In the genomic region with DNA sequence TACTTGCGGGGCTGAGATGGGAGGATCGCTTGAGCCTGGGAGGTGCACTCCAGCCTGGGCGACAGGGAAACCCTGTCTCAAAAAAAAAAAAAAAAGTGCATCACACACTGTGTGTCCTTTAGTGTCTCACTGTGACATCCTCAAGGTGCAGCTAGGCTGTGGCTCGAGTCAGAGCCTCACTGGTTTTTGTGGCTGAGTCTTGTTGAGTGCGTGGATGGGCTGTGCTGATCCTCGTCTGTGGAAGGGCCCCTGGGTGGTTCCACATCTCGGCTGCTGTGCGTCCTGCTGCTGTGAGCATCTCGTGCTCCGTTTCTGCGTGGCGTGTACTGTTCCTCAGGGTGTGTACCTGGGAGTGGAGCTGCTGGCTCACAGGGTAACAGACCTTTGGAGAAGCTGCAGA, we compare ENCODE assay signal across 3 cellular contexts.
TF ChIP-seq lines count a peak whose summit lies in the region.

No MANE protein-coding gene starts in this region.

TF ChIP-seq in SK-N-SH, 30 proteins besides CTCF, POLR2A, EP300 and RAD21:
- TF ChIP-seq EZH2phosphoT487 (IDR thresholded peaks at IDR 0.05; ENCODE audit: borderline replicate concordance, low read depth) = no peak
- no peak for TF ChIP-seq TEAD4 (IDR thresholded peaks at IDR 0.05; ENCODE audit: borderline replicate concordance, insufficient read depth)
- TF ChIP-seq POLR2AphosphoS5 (IDR thresholded peaks at IDR 0.05; ENCODE audit: low read depth, low read length) = no peak
- TF ChIP-seq RFX5 (IDR thresholded peaks at IDR 0.05; ENCODE audit: low read length) = no peak
- TF ChIP-seq TAF1 (IDR thresholded peaks at IDR 0.05; ENCODE audit: borderline replicate concordance, low read depth, low read length) = no peak
- no peak for TF ChIP-seq RCOR1 (IDR thresholded peaks at IDR 0.05; ENCODE audit: low read length)
- TF ChIP-seq, protein P1, sequence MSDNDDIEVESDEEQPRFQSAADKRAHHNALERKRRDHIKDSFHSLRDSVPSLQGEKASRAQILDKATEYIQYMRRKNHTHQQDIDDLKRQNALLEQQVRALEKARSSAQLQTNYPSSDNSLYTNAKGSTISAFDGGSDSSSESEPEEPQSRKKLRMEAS (IDR thresholded peaks at IDR 0.05; ENCODE audit: low read depth) = no peak

TF ChIP-seq in SK-N-SH treated with all-trans-retinoic acid at 6 μM for 48 hours, 23 proteins besides CTCF, POLR2A, EP300 and RAD21:
- TF ChIP-seq ZNF565 (CRISPR knock-in tag; conservative IDR thresholded peaks at IDR 0.05; ENCODE audit: low read depth) (no peak), OSR1 (CRISPR knock-in tag; IDR thresholded peaks at IDR 0.05) (no peak), ESRRG (CRISPR knock-in tag; IDR thresholded peaks at IDR 0.05) (no peak), TCF4 (CRISPR knock-in tag; IDR thresholded peaks at IDR 0.05; ENCODE audit: borderline replicate concordance) (no peak), ISL1 (CRISPR knock-in tag; IDR thresholded peaks at IDR 0.05) (no peak), RARB (CRISPR knock-in tag; IDR thresholded peaks at IDR 0.05) (no peak), BACH2 (CRISPR knock-in tag; IDR thresholded peaks at IDR 0.05; ENCODE audit: borderline replicate concordance) (no peak), ZNF8 (CRISPR knock-in tag; IDR thresholded peaks at IDR 0.05) (no peak), CSDC2 (CRISPR knock-in tag; IDR thresholded peaks at IDR 0.05) (no peak), ZC3H10 (CRISPR knock-in tag; IDR thresholded peaks at IDR 0.05) (no peak), SNAI2 (CRISPR knock-in tag; IDR thresholded peaks at IDR 0.05) (no peak), ZNF70 (CRISPR knock-in tag; IDR thresholded peaks at IDR 0.05) (no peak), ZFP30 (CRISPR knock-in tag; IDR thresholded peaks at IDR 0.05) (no peak)
- TF ChIP-seq, protein P2, sequence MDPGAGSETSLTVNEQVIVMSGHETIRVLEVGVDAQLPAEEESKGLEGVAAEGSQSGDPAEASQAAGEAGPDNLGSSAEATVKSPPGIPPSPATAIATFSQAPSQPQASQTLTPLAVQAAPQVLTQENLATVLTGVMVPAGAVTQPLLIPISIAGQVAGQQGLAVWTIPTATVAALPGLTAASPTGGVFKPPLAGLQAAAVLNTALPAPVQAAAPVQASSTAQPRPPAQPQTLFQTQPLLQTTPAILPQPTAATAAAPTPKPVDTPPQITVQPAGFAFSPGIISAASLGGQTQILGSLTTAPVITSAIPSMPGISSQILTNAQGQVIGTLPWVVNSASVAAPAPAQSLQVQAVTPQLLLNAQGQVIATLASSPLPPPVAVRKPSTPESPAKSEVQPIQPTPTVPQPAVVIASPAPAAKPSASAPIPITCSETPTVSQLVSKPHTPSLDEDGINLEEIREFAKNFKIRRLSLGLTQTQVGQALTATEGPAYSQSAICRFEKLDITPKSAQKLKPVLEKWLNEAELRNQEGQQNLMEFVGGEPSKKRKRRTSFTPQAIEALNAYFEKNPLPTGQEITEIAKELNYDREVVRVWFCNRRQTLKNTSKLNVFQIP (CRISPR knock-in tag; IDR thresholded peaks at IDR 0.05; ENCODE audit: borderline replicate concordance, low read depth) = no peak
- TF ChIP-seq, protein P3, sequence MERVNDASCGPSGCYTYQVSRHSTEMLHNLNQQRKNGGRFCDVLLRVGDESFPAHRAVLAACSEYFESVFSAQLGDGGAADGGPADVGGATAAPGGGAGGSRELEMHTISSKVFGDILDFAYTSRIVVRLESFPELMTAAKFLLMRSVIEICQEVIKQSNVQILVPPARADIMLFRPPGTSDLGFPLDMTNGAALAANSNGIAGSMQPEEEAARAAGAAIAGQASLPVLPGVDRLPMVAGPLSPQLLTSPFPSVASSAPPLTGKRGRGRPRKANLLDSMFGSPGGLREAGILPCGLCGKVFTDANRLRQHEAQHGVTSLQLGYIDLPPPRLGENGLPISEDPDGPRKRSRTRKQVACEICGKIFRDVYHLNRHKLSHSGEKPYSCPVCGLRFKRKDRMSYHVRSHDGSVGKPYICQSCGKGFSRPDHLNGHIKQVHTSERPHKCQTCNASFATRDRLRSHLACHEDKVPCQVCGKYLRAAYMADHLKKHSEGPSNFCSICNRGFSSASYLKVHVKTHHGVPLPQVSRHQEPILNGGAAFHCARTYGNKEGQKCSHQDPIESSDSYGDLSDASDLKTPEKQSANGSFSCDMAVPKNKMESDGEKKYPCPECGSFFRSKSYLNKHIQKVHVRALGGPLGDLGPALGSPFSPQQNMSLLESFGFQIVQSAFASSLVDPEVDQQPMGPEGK (CRISPR knock-in tag; IDR thresholded peaks at IDR 0.05; ENCODE audit: borderline replicate concordance) = no peak
- TF ChIP-seq, protein P4, sequence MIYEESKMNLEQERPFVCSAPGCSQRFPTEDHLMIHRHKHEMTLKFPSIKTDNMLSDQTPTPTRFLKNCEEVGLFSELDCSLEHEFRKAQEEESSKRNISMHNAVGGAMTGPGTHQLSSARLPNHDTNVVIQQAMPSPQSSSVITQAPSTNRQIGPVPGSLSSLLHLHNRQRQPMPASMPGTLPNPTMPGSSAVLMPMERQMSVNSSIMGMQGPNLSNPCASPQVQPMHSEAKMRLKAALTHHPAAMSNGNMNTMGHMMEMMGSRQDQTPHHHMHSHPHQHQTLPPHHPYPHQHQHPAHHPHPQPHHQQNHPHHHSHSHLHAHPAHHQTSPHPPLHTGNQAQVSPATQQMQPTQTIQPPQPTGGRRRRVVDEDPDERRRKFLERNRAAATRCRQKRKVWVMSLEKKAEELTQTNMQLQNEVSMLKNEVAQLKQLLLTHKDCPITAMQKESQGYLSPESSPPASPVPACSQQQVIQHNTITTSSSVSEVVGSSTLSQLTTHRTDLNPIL (CRISPR knock-in tag; IDR thresholded peaks at IDR 0.05; ENCODE audit: low read depth) = no peak

TF ChIP-seq in K562, 482 proteins besides CTCF, POLR2A, EP300 and RAD21:
- TF ChIP-seq ZNF184 (CRISPR knock-in tag; IDR thresholded peaks at IDR 0.05) = no peak
- 0 out of 2 replicates have a peak, but pooled peaks have one; percentile 23 for TF ChIP-seq ZNF143 (CRISPR knock-in tag; IDR thresholded peaks at IDR 0.05)
TF ChIP-seq in K562: peak in this region for 1.
